Comparison of ENCODE assay signal across 8 cellular contexts in the genomic region with DNA sequence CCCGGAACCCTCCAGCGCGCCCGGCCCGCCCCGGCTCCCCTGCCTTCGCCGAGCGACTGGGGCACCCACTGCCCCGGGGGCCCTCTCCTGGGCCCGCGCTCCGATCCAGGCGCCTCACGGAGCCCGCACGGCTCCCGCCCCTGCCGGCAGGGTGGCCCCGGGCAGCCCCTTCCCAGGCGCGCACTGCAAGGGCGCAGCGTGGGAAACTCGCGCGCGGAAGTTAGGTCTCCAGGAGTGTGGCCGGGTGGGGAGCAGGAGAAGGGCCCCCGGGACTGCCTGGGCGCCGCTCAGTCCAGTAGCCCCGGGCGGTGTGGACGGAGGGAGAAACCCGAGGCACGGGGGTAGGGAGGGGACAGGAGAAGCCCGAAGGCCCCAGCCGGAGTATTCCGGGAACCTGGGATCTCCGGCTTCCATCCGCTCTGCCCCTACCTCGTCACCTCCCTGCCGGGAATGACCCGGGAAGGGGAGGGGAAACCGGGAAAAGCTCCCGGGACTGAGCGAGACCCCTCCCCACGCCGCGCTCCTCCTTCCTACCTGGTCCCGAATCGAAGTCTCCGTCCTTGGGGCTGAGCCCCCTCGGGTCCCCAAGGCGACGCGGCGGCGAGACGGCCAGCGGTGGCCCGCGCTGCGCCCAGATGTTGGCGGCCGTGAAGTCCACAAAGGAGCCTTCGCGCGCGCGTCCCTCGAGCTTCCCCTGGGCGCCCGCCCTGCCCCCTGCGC. TPM values are rescaled to one million over a fixed set of nuclear protein-coding genes. Genes with fewer than 3 reads are reported as not detected.
A peak's percentile ranks its signal among the peaks of the same experiment; 100 is the strongest.
DNase-seq lines count a peak whose midpoint lies in the region; TF ChIP-seq lines count a peak whose summit lies in the region.

No MANE protein-coding gene starts in this region.

- 0 to 1% (median 1%) methylated on average over 2 to 76 of the region's 76 CpGs for whole genome bisulfite sequencing in stomach, 5 donors

- H3K27me3 ChIP-seq in breast epithelium (no peaks in the 10 kb centered on the region), stomach (no peaks in the 10 kb centered on the region)

- H3K27ac ChIP-seq in breast epithelium (peak overlapping the region; percentile 91 to 94), stomach (peak overlapping the region; percentile 89 to 98 (median 95))

- no peak for TF ChIP-seq POLR2A in breast epithelium (IDR thresholded peaks at IDR 0.05)
- TF ChIP-seq POLR2A in stomach (IDR thresholded peaks at IDR 0.05) = no peak

- H3K9me3 ChIP-seq in breast epithelium (no peaks in the 10 kb centered on the region), stomach (no peaks in the 10 kb centered on the region)

- peak; percentile 78 for DNase-seq in DMS53 (lab: John Stamatoyannopoulos, UW)
- no peak for DNase-seq in DMS53 treated with DMSO at 0.1 percent for 48 hours (lab: John Stamatoyannopoulos, UW; ENCODE audit: unreplicated experiment)
- peak; percentile 37 for DNase-seq in NCI-H226
- no peak for DNase-seq in breast epithelium (ENCODE audit: low spot score in 2 of 2)
- peak; percentile 78 for DNase-seq in left kidney (ENCODE audit: low read depth, low spot score)
- no peak for DNase-seq in stomach
- DNase-seq in NCI-H1694 treated with DMSO at 0.1 percent for 48 hours (lab: John Stamatoyannopoulos, UW) = no peak
- DNase-seq in ureter (ENCODE audit: low spot score) = no peak

- H3K4me3 ChIP-seq in breast epithelium (peak overlapping the region; percentile 76 to 100 (median 95)), stomach (peak overlapping the region; percentile 70 to 99 (median 91))

- intact Hi-C loops in breast epithelium (cut with DNase I; ENCODE audit: low total_unique reads) = no loop called here
- intact Hi-C loops in stomach (cut with DNase I; ENCODE audit: low total_unique reads) = no loop called here

- no peak for TF ChIP-seq EP300 in stomach (IDR thresholded peaks at IDR 0.05)

- H3K4me1 ChIP-seq in breast epithelium = peaks cover 4 to 8% of the 10 kb centered on the region in 2 donors
- H3K4me1 ChIP-seq in stomach = peaks cover 44 to 59% (median 52%) of the 10 kb centered on the region in 4 donors

- TF ChIP-seq CTCF in breast epithelium (IDR thresholded peaks at IDR 0.05) = no peak
- TF ChIP-seq CTCF in stomach (IDR thresholded peaks at IDR 0.05) = no peak

- H3K36me3 ChIP-seq in breast epithelium = no peaks in the 10 kb centered on the region
- peaks cover 9 to 41% (median 26%) of the 10 kb centered on the region in 4 donors for H3K36me3 ChIP-seq in stomach

RNA-seq across cellular contexts. Expression of gene SOCS3, which starts 0.5 kb away (rescaled TPM):
- total RNA-seq in breast epithelium (100 to 1,000 TPM in 1 of 3 donors, 10 to 100 TPM in 2; 58.1 to 190 (median 76.4) TPM), stomach (10 to 100 TPM; 48.4 to 62.9 (median 52.2) TPM), ureter (66.1 TPM)
- polyA plus RNA-seq in stomach = 10 to 100 TPM; 18.7 to 46.9 (median 39.7) TPM

RNA-seq across cellular contexts. Expression of gene PGS1, which starts 19.1 kb away (rescaled TPM):
- total RNA-seq in breast epithelium = 10 to 100 TPM; 33.9 to 58.7 (median 50.2) TPM
- 100 to 1,000 TPM in 2 of 5 donors, 10 to 100 TPM in 3; 27.8 to 209 (median 41.7) TPM for total RNA-seq in stomach
- polyA plus RNA-seq in stomach = 10 to 100 TPM; 11.9 to 19.1 (median 14.9) TPM
- 73.2 TPM for total RNA-seq in ureter

Comparison
In these comparisons a context has a peak if more than half of its experiments do, and no peak if none do; other contexts are left out.
1. DNase-seq: peak in DMS53 (single experiment), NCI-H226 (single experiment) and left kidney (single experiment); none in DMS53 treated with DMSO at 0.1 percent for 48 hours (single experiment), breast epithelium (0 of 2), stomach (single experiment), NCI-H1694 treated with DMSO at 0.1 percent for 48 hours (single experiment) and ureter (single experiment).